In genomic region chr11:103322861-103323260, GRCh38 we compare ENCODE assay signal across 23 cellular contexts.
"Had no signal": no experiment of that assay in that cellular context is flagged by ENCODE, and none has a peak within 500 bp of the region (broad histone marks: within the 10 kb centered on the region; RNA-seq: fewer than 3 reads in every experiment).

No MANE protein-coding gene starts in this region.

- H3K9me3 ChIP-seq: lower lobe of right lung, ovary, thyroid gland, vagina had no signal

- H3K36me3 Mint-ChIP-seq: activated naive CD4-positive, alpha-beta T cell treated with anti-CD3 and anti-CD28 coated beads, Interleukin-2, amount 50 U/mL, for 72 hours; naive B cell had no signal

- ATAC-seq: activated CD8-positive, alpha-beta T cell treated with anti-CD3 and anti-CD28 coated beads, Interleukin-2, amount 10 ng/mL, durations not matched to agents 7 days and 5 days; activated naive CD4-positive, alpha-beta T cell treated with anti-CD3 and anti-CD28 coated beads, Interleukin-2, amount 50 U/mL, for 72 hours; activated T-cell treated with anti-CD3 and anti-CD28 coated beads, Interleukin-2, amount 50 U/mL, for 72 hours; effector memory CD8-positive, alpha-beta T cell; lower lobe of right lung; stimulated activated memory B cell treated with anti-CD40 and anti-IgM and Interleukin-4, amounts not matched to agents 10 μg/mL and 1 μg/mL and 100 μg/mL, for 72 hours had no signal

- H3K4me3 ChIP-seq: lower lobe of right lung, neural progenitor cell, ovary, thyroid gland, vagina had no signal

- H3K27me3 ChIP-seq: neural progenitor cell, ovary, thyroid gland, vagina had no signal

- H3K27me3 Mint-ChIP-seq: activated B cell treated with CpG ODN at 0.5 μM for 24 hours; activated CD4-positive, alpha-beta T cell treated with anti-CD3 and anti-CD28 coated beads, Interleukin-2, amount 10 ng/mL, durations not matched to agents 24 days and 14 days; brain; central memory CD8-positive, alpha-beta T cell; dendritic cell treated with granulocyte-macrophage colony-stimulating factor and Interleukin-4, amounts not matched to agents 40 ng/mL and 50 ng/mL, for 4 days; effector memory CD8-positive, alpha-beta T cell; naive B cell; stimulated activated memory B cell treated with anti-CD40 and anti-IgM and Interleukin-4, amounts not matched to agents 10 μg/mL and 1 μg/mL and 100 μg/mL, for 72 hours had no signal

- H3K27ac Mint-ChIP-seq: activated B cell treated with CpG ODN at 0.5 μM for 24 hours; activated CD4-positive, alpha-beta T cell treated with anti-CD3 and anti-CD28 coated beads, Interleukin-2, amount 10 ng/mL, durations not matched to agents 24 days and 14 days; activated CD8-positive, alpha-beta T cell treated with anti-CD3 and anti-CD28 coated beads, Interleukin-2, amount 10 ng/mL, durations not matched to agents 7 days and 5 days; activated naive CD4-positive, alpha-beta T cell treated with anti-CD3 and anti-CD28 coated beads, Interleukin-2, amount 50 U/mL, for 72 hours; activated T-cell treated with anti-CD3 and anti-CD28 coated beads, Interleukin-2, amount 50 U/mL, for 72 hours; brain; dendritic cell treated with granulocyte-macrophage colony-stimulating factor and Interleukin-4, amounts not matched to agents 40 ng/mL and 50 ng/mL, for 4 days; effector memory CD8-positive, alpha-beta T cell; naive B cell; neural progenitor cell; stimulated activated memory B cell treated with anti-CD40 and anti-IgM and Interleukin-4, amounts not matched to agents 10 μg/mL and 1 μg/mL and 100 μg/mL, for 72 hours; T-helper 2 cell treated with Interferon-gamma antibody and Interleukin-4, amounts not matched to agents 5 μg/mL and 100 μg/mL, for 36 hours had no signal

- H3K36me3 ChIP-seq: lower lobe of right lung, neural progenitor cell, ovary had no signal

- H3K4me3 Mint-ChIP-seq: activated B cell treated with CpG ODN at 0.5 μM for 24 hours; activated CD4-positive, alpha-beta T cell treated with anti-CD3 and anti-CD28 coated beads, Interleukin-2, amount 10 ng/mL, durations not matched to agents 24 days and 14 days; activated CD8-positive, alpha-beta T cell treated with anti-CD3 and anti-CD28 coated beads, Interleukin-2, amount 10 ng/mL, durations not matched to agents 7 days and 5 days; activated T-cell treated with anti-CD3 and anti-CD28 coated beads, Interleukin-2, amount 50 U/mL, for 72 hours; brain; central memory CD8-positive, alpha-beta T cell; dendritic cell treated with granulocyte-macrophage colony-stimulating factor and Interleukin-4, amounts not matched to agents 40 ng/mL and 50 ng/mL, for 4 days; effector memory CD8-positive, alpha-beta T cell; naive B cell; neural progenitor cell; stimulated activated memory B cell treated with anti-CD40 and anti-IgM and Interleukin-4, amounts not matched to agents 10 μg/mL and 1 μg/mL and 100 μg/mL, for 72 hours; T-helper 2 cell treated with Interferon-gamma antibody and Interleukin-4, amounts not matched to agents 5 μg/mL and 100 μg/mL, for 36 hours had no signal

- H3K4me1 ChIP-seq: lower lobe of right lung, neural progenitor cell, vagina had no signal

- H3K27ac ChIP-seq: epithelial cell of prostate, lower lobe of right lung, neural progenitor cell, ovary, thyroid gland, vagina had no signal

- H3K9ac ChIP-seq: neural progenitor cell had no signal

- DNase-seq: activated B cell treated with CpG ODN at 0.5 μM for 24 hours; activated CD4-positive, alpha-beta T cell treated with anti-CD3 and anti-CD28 coated beads, Interleukin-2, amount 10 ng/mL, durations not matched to agents 24 days and 14 days; activated CD8-positive, alpha-beta memory T cell treated with anti-CD3 and anti-CD28 coated beads, Interleukin-2, amount 50 U/mL, for 48 hours; activated CD8-positive, alpha-beta T cell treated with anti-CD3 and anti-CD28 coated beads, Interleukin-2, amount 10 ng/mL, durations not matched to agents 7 days and 5 days; activated gamma-delta T cell; activated T-cell treated with anti-CD3 and anti-CD28 coated beads, Interleukin-2, amount 50 U/mL, for 72 hours; amygdala; effector memory CD8-positive, alpha-beta T cell; hypothalamus; lower lobe of right lung; naive B cell; ovary; stimulated activated CD4-positive, alpha-beta T cell treated with anti-CD3 and anti-CD28 coated beads, Interleukin-2, amount 100 ng/mL, for 48 hours; thyroid gland had no signal

- H3K9me3 Mint-ChIP-seq: activated B cell treated with CpG ODN at 0.5 μM for 24 hours; activated CD4-positive, alpha-beta T cell treated with anti-CD3 and anti-CD28 coated beads, Interleukin-2, amount 10 ng/mL, durations not matched to agents 24 days and 14 days; activated naive CD4-positive, alpha-beta T cell treated with anti-CD3 and anti-CD28 coated beads, Interleukin-2, amount 50 U/mL, for 72 hours; activated T-cell treated with anti-CD3 and anti-CD28 coated beads, Interleukin-2, amount 50 U/mL, for 72 hours; brain; central memory CD8-positive, alpha-beta T cell; dendritic cell treated with granulocyte-macrophage colony-stimulating factor and Interleukin-4, amounts not matched to agents 40 ng/mL and 50 ng/mL, for 4 days; effector memory CD8-positive, alpha-beta T cell; neural progenitor cell; stimulated activated memory B cell treated with anti-CD40 and anti-IgM and Interleukin-4, amounts not matched to agents 10 μg/mL and 1 μg/mL and 100 μg/mL, for 72 hours; T-helper 2 cell treated with Interferon-gamma antibody and Interleukin-4, amounts not matched to agents 5 μg/mL and 100 μg/mL, for 36 hours had no signal
